Comparison of ENCODE assay signal across 1 cellular context in genomic region chr20:32522775-32523612, GRCh38.
TF ChIP-seq lines count a peak whose summit lies in the region.

No MANE protein-coding gene starts in this region.

TF ChIP-seq in HEK293, 187 proteins besides CTCF, POLR2A, EP300 and RAD21 (continued from another document):
- no peak for TF ChIP-seq ZNF768 (tag by site-specific recombination; IDR thresholded peaks at IDR 0.05)
- no peak for TF ChIP-seq ZBTB49 (tag by site-specific recombination; IDR thresholded peaks at IDR 0.05; ENCODE audit: low read depth)
- no peak for TF ChIP-seq ZNF302 (tag by site-specific recombination; IDR thresholded peaks at IDR 0.05; ENCODE audit: low read depth)
- TF ChIP-seq ZNF670 (tag by site-specific recombination; IDR thresholded peaks at IDR 0.05; ENCODE audit: low read depth): no peak
- TF ChIP-seq ZNF426 (tag by site-specific recombination; IDR thresholded peaks at IDR 0.05): no peak
- no peak for TF ChIP-seq SCRT2 (tag by site-specific recombination; IDR thresholded peaks at IDR 0.05)
- no peak for TF ChIP-seq ZNF202 (tag by site-specific recombination; IDR thresholded peaks at IDR 0.05; ENCODE audit: borderline replicate concordance)
- no peak for TF ChIP-seq ZBTB26 (tag by site-specific recombination; optimal IDR thresholded peaks at IDR 0.05)
- TF ChIP-seq ZNF785 (tag by site-specific recombination; IDR thresholded peaks at IDR 0.05): no peak
- TF ChIP-seq IKZF3 (tag by site-specific recombination; IDR thresholded peaks at IDR 0.05): no peak
- TF ChIP-seq ZBTB20 (tag by site-specific recombination; IDR thresholded peaks at IDR 0.05): peak; percentile 56; the same call in 1 of the 2 replicates
- no peak for TF ChIP-seq ZNF513 (tag by site-specific recombination; IDR thresholded peaks at IDR 0.05)
- no peak for TF ChIP-seq GLIS2 (tag by site-specific recombination; IDR thresholded peaks at IDR 0.05)
- no peak for TF ChIP-seq ZNF10 (tag by site-specific recombination; IDR thresholded peaks at IDR 0.05)
- no peak for TF ChIP-seq ZNF677 (tag by site-specific recombination; IDR thresholded peaks at IDR 0.05)
- TF ChIP-seq TCF7L2 (IDR thresholded peaks at IDR 0.05; ENCODE audit: borderline replicate concordance, low read depth, low read length): no peak
- TF ChIP-seq SP7 (tag by site-specific recombination; IDR thresholded peaks at IDR 0.05): no peak
- no peak for TF ChIP-seq ZNF704 (tag by site-specific recombination; IDR thresholded peaks at IDR 0.05)
- TF ChIP-seq ZBTB48 (tag by site-specific recombination; IDR thresholded peaks at IDR 0.05): 0 out of 2 replicates have a peak, but pooled peaks have one; percentile 20
- no peak for TF ChIP-seq ZNF362 (tag by site-specific recombination; IDR thresholded peaks at IDR 0.05)
- no peak for TF ChIP-seq ZNF596 (tag by site-specific recombination; IDR thresholded peaks at IDR 0.05)
- no peak for TF ChIP-seq ZFP41 (tag by site-specific recombination; IDR thresholded peaks at IDR 0.05; ENCODE audit: borderline replicate concordance)
- no peak for TF ChIP-seq ZSCAN4 (tag by site-specific recombination; IDR thresholded peaks at IDR 0.05)
- TF ChIP-seq KLF1 (tag by site-specific recombination; IDR thresholded peaks at IDR 0.05): no peak
- TF ChIP-seq PBX3 (CRISPR knock-in tag; IDR thresholded peaks at IDR 0.05): no peak
- no peak for TF ChIP-seq ZNF518A (tag by site-specific recombination; conservative IDR thresholded peaks at IDR 0.05; ENCODE audit: low read depth)
